Comparison of ENCODE assay signal across 1 cellular context in genomic region chr1:15408890-15409399, GRCh38.
TF ChIP-seq lines count a peak whose summit lies in the region.

No MANE protein-coding gene starts in this region.

TF ChIP-seq in HEK293, 187 proteins besides CTCF, POLR2A, EP300 and RAD21 (continued from another document):
- no peak for TF ChIP-seq ELK4 (IDR thresholded peaks at IDR 0.05; ENCODE audit: borderline replicate concordance, low read depth, low read length)
- peak; percentile 75 for TF ChIP-seq ZBTB20 (tag by site-specific recombination; IDR thresholded peaks at IDR 0.05)
- TF ChIP-seq TRIM28 (IDR thresholded peaks at IDR 0.05; ENCODE audit: borderline replicate concordance, low read length) = no peak
- peak; percentile 8; the same call in 1 of the 2 replicates for TF ChIP-seq ZBTB7A (tag by site-specific recombination; IDR thresholded peaks at IDR 0.05; ENCODE audit: low read depth)
- no peak for TF ChIP-seq ZNF341 (tag by site-specific recombination; IDR thresholded peaks at IDR 0.05; ENCODE audit: low read depth)
- no peak for TF ChIP-seq ZNF510 (tag by site-specific recombination; IDR thresholded peaks at IDR 0.05; ENCODE audit: insufficient replicate concordance)
- TF ChIP-seq SP7 (tag by site-specific recombination; IDR thresholded peaks at IDR 0.05) = no peak; the same call in 1 of the 2 replicates
- peak; percentile 67; the same call in 1 of the 2 replicates for TF ChIP-seq ZBTB48 (tag by site-specific recombination; IDR thresholded peaks at IDR 0.05)
- TF ChIP-seq ZNF768 (tag by site-specific recombination; IDR thresholded peaks at IDR 0.05) = no peak
- no peak for TF ChIP-seq SCRT2 (tag by site-specific recombination; IDR thresholded peaks at IDR 0.05)
- no peak for TF ChIP-seq ZNF2 (tag by site-specific recombination; IDR thresholded peaks at IDR 0.05)
- TF ChIP-seq ZNF561 (tag by site-specific recombination; IDR thresholded peaks at IDR 0.05; ENCODE audit: borderline replicate concordance) = no peak
- TF ChIP-seq MEIS1 (CRISPR knock-in tag; IDR thresholded peaks at IDR 0.05; ENCODE audit: borderline replicate concordance) = no peak
- TF ChIP-seq ZNF404 (tag by site-specific recombination; IDR thresholded peaks at IDR 0.05) = no peak
- no peak for TF ChIP-seq ZNF214 (tag by site-specific recombination; IDR thresholded peaks at IDR 0.05; ENCODE audit: borderline replicate concordance)
- no peak for TF ChIP-seq ZNF645 (tag by site-specific recombination; IDR thresholded peaks at IDR 0.05)
- no peak for TF ChIP-seq ZNF488 (tag by site-specific recombination; IDR thresholded peaks at IDR 0.05)
- no peak for TF ChIP-seq ZNF513 (tag by site-specific recombination; IDR thresholded peaks at IDR 0.05)
- no peak for TF ChIP-seq ZNF76 (tag by site-specific recombination; IDR thresholded peaks at IDR 0.05; ENCODE audit: borderline replicate concordance, low read depth)
- no peak for TF ChIP-seq AEBP2 (tag by site-specific recombination; IDR thresholded peaks at IDR 0.05; ENCODE audit: borderline replicate concordance)
- TF ChIP-seq ZNF704 (tag by site-specific recombination; IDR thresholded peaks at IDR 0.05) = no peak
- no peak for TF ChIP-seq SP2 (tag by site-specific recombination; IDR thresholded peaks at IDR 0.05)
- no peak for TF ChIP-seq EGR2 (tag by site-specific recombination; IDR thresholded peaks at IDR 0.05; ENCODE audit: low read depth)
- TF ChIP-seq ZNF184 (tag by site-specific recombination; IDR thresholded peaks at IDR 0.05) = no peak
- peak; percentile 98 for TF ChIP-seq ZNF335 (tag by site-specific recombination; conservative IDR thresholded peaks at IDR 0.05)
- no peak for TF ChIP-seq ZBTB49 (tag by site-specific recombination; IDR thresholded peaks at IDR 0.05; ENCODE audit: low read depth)
- peak; percentile 70; the same call in 1 of the 2 replicates for TF ChIP-seq ZXDB (tag by site-specific recombination; IDR thresholded peaks at IDR 0.05)
- TF ChIP-seq ZBTB11 (tag by site-specific recombination; conservative IDR thresholded peaks at IDR 0.05; ENCODE audit: low read depth) = no peak
- TF ChIP-seq PATZ1 (tag by site-specific recombination; IDR thresholded peaks at IDR 0.05) = no peak
- TF ChIP-seq ZNF423 (tag by site-specific recombination; IDR thresholded peaks at IDR 0.05) = no peak
- TF ChIP-seq ZBTB17 (tag by site-specific recombination; IDR thresholded peaks at IDR 0.05) = peak; percentile 27; the same call in 1 of the 2 replicates
- no peak for TF ChIP-seq ZFP41 (tag by site-specific recombination; IDR thresholded peaks at IDR 0.05; ENCODE audit: borderline replicate concordance)
- TF ChIP-seq ZNF449 (tag by site-specific recombination; IDR thresholded peaks at IDR 0.05) = no peak
- no peak for TF ChIP-seq ZNF148 (tag by site-specific recombination; IDR thresholded peaks at IDR 0.05; ENCODE audit: borderline replicate concordance)
